14 cellular contexts compared by ENCODE assay signal in the genomic region with DNA sequence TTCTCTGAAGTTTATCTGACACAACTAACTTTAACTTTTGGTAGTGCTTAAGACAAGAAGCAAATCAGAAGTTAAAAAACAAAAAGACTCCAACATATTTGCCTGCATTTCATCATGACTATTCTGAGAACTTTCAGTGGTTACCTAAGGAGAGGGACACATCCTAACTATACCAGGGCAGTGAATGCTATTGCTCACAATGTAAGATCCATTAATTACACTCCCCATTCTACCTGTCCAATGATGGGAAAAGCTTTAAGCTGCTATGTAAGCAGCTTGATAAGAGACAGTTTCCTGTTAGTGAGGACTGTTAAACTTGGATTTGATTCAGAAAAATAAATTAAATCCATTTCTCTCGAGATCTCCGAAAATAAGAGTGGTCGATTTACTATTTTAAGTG. TPM values are rescaled to one million over a fixed set of nuclear protein-coding genes. Genes with fewer than 3 reads are reported as not detected.
DNase-seq lines count a peak whose midpoint lies in the region; ATAC-seq and TF ChIP-seq lines count a peak whose summit lies in the region.
"Had no signal": no experiment of that assay in that cellular context is flagged by ENCODE, and none has a peak within 500 bp of the region (broad histone marks: within the 10 kb centered on the region; RNA-seq: fewer than 3 reads in every experiment).

No MANE protein-coding gene starts in this region.

- no peaks in the 10 kb centered on the region for H3K9me3 Mint-ChIP-seq in activated T-cell treated with anti-CD3 and anti-CD28 coated beads, Interleukin-2, amount 50 U/mL, for 72 hours

- peaks cover 0 to 1% of the 10 kb centered on the region in 2 donors for H3K36me3 Mint-ChIP-seq in activated T-cell treated with anti-CD3 and anti-CD28 coated beads, Interleukin-2, amount 50 U/mL, for 72 hours (ENCODE audit: insufficient read depth in 2 of 2)

- no peaks in the 10 kb centered on the region for H3K27me3 Mint-ChIP-seq in activated T-cell treated with anti-CD3 and anti-CD28 coated beads, Interleukin-2, amount 50 U/mL, for 72 hours (ENCODE audit: low read depth)

- ATAC-seq in GM18520 (IDR thresholded peaks at IDR 0.05; ENCODE audit: unreplicated experiment) (peak; percentile 20), GM21367 (IDR thresholded peaks at IDR 0.05; ENCODE audit: unreplicated experiment) (peak; percentile 40), HG02973 (IDR thresholded peaks at IDR 0.05; ENCODE audit: unreplicated experiment) (peak; percentile 31), HG03565 (IDR thresholded peaks at IDR 0.05; ENCODE audit: unreplicated experiment) (peak; percentile 24)
- ATAC-seq in activated T-cell treated with anti-CD3 and anti-CD28 coated beads, Interleukin-2, amount 50 U/mL, for 72 hours (replicated peaks in 1 of 2), result no peak

- DNase-seq in activated T-cell treated with anti-CD3 and anti-CD28 coated beads, Interleukin-2, amount 50 U/mL, for 72 hours, result no peak
- no peak for DNase-seq in glomerular visceral epithelial cell (ENCODE audit: extremely low spot score)
- no peak for DNase-seq in GM13976 (ENCODE audit: low spot score)
- no peak for DNase-seq in cerebellar nuclear complex (lab: John Stamatoyannopoulos, UW)
- DNase-seq: activated CD4-positive, CD25-positive, alpha-beta regulatory T cell treated with anti-CD3 and anti-CD28 coated beads, Interleukin-2, amount 50 U/mL, for 72 hours; hypothalamus; KBM-7; NCI-H1694; SK-N-SH; stomach had no signal

- H3K27ac Mint-ChIP-seq in activated T-cell treated with anti-CD3 and anti-CD28 coated beads, Interleukin-2, amount 50 U/mL, for 72 hours, result no peak overlapping the region

- in situ Hi-C loops in GM13976 (cut with MboI; ENCODE audit: low sequenced_read_pairs, unreplicated experiment), result no loop called here

- no peak overlapping the region for H3K4me3 Mint-ChIP-seq in activated T-cell treated with anti-CD3 and anti-CD28 coated beads, Interleukin-2, amount 50 U/mL, for 72 hours

- no peaks in the 10 kb centered on the region for H3K4me1 Mint-ChIP-seq in activated T-cell treated with anti-CD3 and anti-CD28 coated beads, Interleukin-2, amount 50 U/mL, for 72 hours (ENCODE audit: low read depth)

- TF ChIP-seq CTCF in GM13976 (IDR thresholded peaks at IDR 0.05; ENCODE audit: borderline replicate concordance, control extremely low read depth, extremely low read depth, insufficient read depth, missing control alignments), result no peak

RNA-seq across cellular contexts. Expression of gene SERPINI1, which starts 37.5 kb away (rescaled TPM):
- 1 to 10 TPM; 3.7 to 3.9 TPM for total RNA-seq in activated T-cell treated with anti-CD3 and anti-CD28 coated beads, Interleukin-2, amount 50 U/mL, for 72 hours

RNA-seq across cellular contexts. Expression of gene PDCD10, which starts 38.3 kb away (rescaled TPM):
- total RNA-seq in activated T-cell treated with anti-CD3 and anti-CD28 coated beads, Interleukin-2, amount 50 U/mL, for 72 hours, result 10 to 100 TPM; 46.8 to 63.3 TPM

Comparison
In these comparisons a context has a peak if more than half of its experiments do, and no peak if none do; other contexts are left out.
1. ATAC-seq: peak in GM18520 (single experiment), GM21367 (single experiment), HG02973 (single experiment) and HG03565 (single experiment); none in activated T-cell treated with anti-CD3 and anti-CD28 coated beads, Interleukin-2, amount 50 U/mL, for 72 hours (0 of 2).